8 cellular contexts compared by ENCODE assay signal in genomic region chr1:42767510-42767924, GRCh38. TPM values are rescaled to one million over a fixed set of nuclear protein-coding genes. Genes with fewer than 3 reads are reported as not detected.
DNase-seq lines count a peak whose midpoint lies in the region; ATAC-seq and TF ChIP-seq lines count a peak whose summit lies in the region.

No MANE protein-coding gene starts in this region.

- H3K23ac ChIP-seq in mesendoderm (ENCODE audit: low read length), result no peak overlapping the region

- no CpG with 5 or more reads among the region's 21 CpGs for WGBS in mesendoderm (ENCODE audit: extremely low coverage, insufficient coverage, low lambda C conversion rate)

- DNase-seq in GM06990 (ENCODE audit: extremely low read depth, insufficient read length) (no peak), cardiac fibroblast (ENCODE audit: low read depth in 2 of 2) (peak; percentile 18 to 19), mesendoderm (no peak)
- no peak for DNase-seq in activated effector memory CD4-positive, alpha-beta T cell treated with anti-CD3 and anti-CD28 coated beads, Interleukin-2, amount 50 U/mL, for 16 hours
- DNase-seq in stimulated activated CD4-positive, alpha-beta T cell treated with anti-CD3 and anti-CD28 coated beads, Interleukin-2, amount 100 ng/mL, for 48 hours, result no peak
- no peak for DNase-seq in stimulated activated CD4-positive, alpha-beta T cell treated with anti-CD3 and anti-CD28 coated beads, Interleukin-4, amount 100 ng/mL, for 24 hours

- peak overlapping the region; percentile 96 for H3K56ac ChIP-seq in mesendoderm (ENCODE audit: low read length)

- H3K4me2 ChIP-seq in KMS-11, result peak overlapping the region; percentile 97
- H3K4me2 ChIP-seq in mesendoderm (ENCODE audit: low read length), result peak overlapping the region; percentile 67

- peaks cover 21% of the 10 kb centered on the region for H3K4me1 ChIP-seq in KMS-11 (ENCODE audit: low read depth, poor library complexity, severe bottlenecking)
- H3K4me1 ChIP-seq in mesendoderm (ENCODE audit: control insufficient read depth, low read depth, low read length), result peaks cover 9% of the 10 kb centered on the region

- ATAC-seq in GM21528 (IDR thresholded peaks at IDR 0.05; ENCODE audit: low FRiP score, unreplicated experiment), result peak; percentile 36

- H3K4me3 ChIP-seq in GM06990 (replicated peaks; ENCODE audit: low read depth, low read length), result peak overlapping the region; percentile 82
- peak overlapping the region; percentile 84 for H3K4me3 ChIP-seq in KMS-11 (IDR thresholded peaks at IDR 0.05; ENCODE audit: insufficient read depth, low read depth, low read length)
- H3K4me3 ChIP-seq in cardiac fibroblast (replicated peaks in 1 of 2; ENCODE audit: low read depth in 2 of 2, low read length in 2 of 2), result peak overlapping the region; percentile 82 to 96
- peak overlapping the region; percentile 76 for H3K4me3 ChIP-seq in mesendoderm (ENCODE audit: low read length)

- H3K27ac ChIP-seq in KMS-11, result peak overlapping the region; percentile 51
- H3K27ac ChIP-seq in mesendoderm (ENCODE audit: low read depth, low read length), result peak overlapping the region; percentile 72

- H3K79me1 ChIP-seq in mesendoderm (ENCODE audit: low read length), result peaks cover 11% of the 10 kb centered on the region

- H4K20me1 ChIP-seq in KMS-11 (ENCODE audit: insufficient read depth), result no peaks in the 10 kb centered on the region

- H2AK5ac ChIP-seq in mesendoderm (ENCODE audit: low read length), result no peak overlapping the region

- no peak overlapping the region for H2BK120ac ChIP-seq in mesendoderm (ENCODE audit: low read depth, low read length)

- no peak overlapping the region for H4K8ac ChIP-seq in mesendoderm (ENCODE audit: low read depth, low read length)

- H4K5ac ChIP-seq in mesendoderm (ENCODE audit: low read length), result no peak overlapping the region

- TF ChIP-seq CTCF in GM06990 (IDR thresholded peaks at IDR 0.05; ENCODE audit: insufficient read depth, low read length, poor library complexity, severe bottlenecking) (no peak), KMS-11 (conservative IDR thresholded peaks at IDR 0.05; ENCODE audit: low read depth, low read length) (no peak), cardiac fibroblast (IDR thresholded peaks at IDR 0.05; ENCODE audit: low read depth, low read length) (no peak)

- no peak overlapping the region for H3K4ac ChIP-seq in mesendoderm (ENCODE audit: low read depth, low read length)

- H3K79me2 ChIP-seq in KMS-11 (ENCODE audit: insufficient read depth, low read depth) (peaks cover 49% of the 10 kb centered on the region; the same call in 1 of the 2 replicates), mesendoderm (ENCODE audit: control insufficient read depth, insufficient read depth, low read length) (peaks cover 14% of the 10 kb centered on the region)

- peak overlapping the region; percentile 76 for H3K18ac ChIP-seq in mesendoderm (ENCODE audit: low read length)

- H3K27me3 ChIP-seq in GM06990 (replicated peaks; ENCODE audit: control insufficient read depth, insufficient read depth, low read length), result no peaks in the 10 kb centered on the region
- H3K27me3 ChIP-seq in KMS-11 (ENCODE audit: insufficient read depth, low read depth), result no peaks in the 10 kb centered on the region
- no peaks in the 10 kb centered on the region for H3K27me3 ChIP-seq in mesendoderm (ENCODE audit: insufficient read depth, low read length, poor library complexity)

- peak overlapping the region; percentile 83; the same call in 1 of the 2 replicates for H2AFZ ChIP-seq in KMS-11 (ENCODE audit: low read depth)

- H2BK15ac ChIP-seq in mesendoderm (replicated peaks; ENCODE audit: low read depth), result no peak overlapping the region

- H3K36me3 ChIP-seq in GM06990 (ENCODE audit: control insufficient read depth, insufficient read depth, low read length), result no peaks in the 10 kb centered on the region
- H3K36me3 ChIP-seq in KMS-11 (ENCODE audit: insufficient read depth), result no peaks in the 10 kb centered on the region
- no peaks in the 10 kb centered on the region for H3K36me3 ChIP-seq in mesendoderm (ENCODE audit: control insufficient read depth, insufficient read depth, low read length)

- H2BK5ac ChIP-seq in mesendoderm (ENCODE audit: low read length), result no peak overlapping the region

- peak overlapping the region; percentile 85 for H3K9ac ChIP-seq in KMS-11
- H3K9ac ChIP-seq in mesendoderm (ENCODE audit: low read length), result peak overlapping the region; percentile 93

RNA-seq across cellular contexts. Expression of gene C1orf50, which starts 0.5 kb away (rescaled TPM):
- 2.6 TPM for polyA plus RNA-seq in mesendoderm (2013, experiment 1 of 2)
- polyA plus RNA-seq in mesendoderm (2013, experiment 2 of 2), result 2.4 TPM

RNA-seq across cellular contexts. Expression of gene P3H1, which starts 0.7 kb away (rescaled TPM):
- 27.0 TPM for polyA plus RNA-seq in mesendoderm (2013, experiment 1 of 2)
- polyA plus RNA-seq in mesendoderm (2013, experiment 2 of 2), result 27.9 TPM

RNA-seq across cellular contexts. Expression of gene TMEM269, which starts 17.3 kb away (rescaled TPM):
- 0.06 TPM for polyA plus RNA-seq in mesendoderm (2013, experiment 1 of 2)
- 0.07 TPM for polyA plus RNA-seq in mesendoderm (2013, experiment 2 of 2)

RNA-seq across cellular contexts. Expression of gene CLDN19, which starts 27.5 kb away (rescaled TPM):
- polyA plus RNA-seq in mesendoderm (2013, experiment 1 of 2), result 3.5 TPM
- polyA plus RNA-seq in mesendoderm (2013, experiment 2 of 2), result 3.7 TPM

RNA-seq across cellular contexts. Expression of gene ERMAP, which starts 49.4 kb away (rescaled TPM):
- polyA plus RNA-seq in mesendoderm (2013, experiment 1 of 2), result 2.8 TPM
- polyA plus RNA-seq in mesendoderm (2013, experiment 2 of 2), result 2.3 TPM

Comparison
In these comparisons a context has a peak if more than half of its experiments do, and no peak if none do; other contexts are left out.
1. DNase-seq: peak in cardiac fibroblast (2 of 2); none in GM06990 (single experiment), mesendoderm (single experiment), activated effector memory CD4-positive, alpha-beta T cell treated with anti-CD3 and anti-CD28 coated beads, Interleukin-2, amount 50 U/mL, for 16 hours (single experiment), stimulated activated CD4-positive, alpha-beta T cell treated with anti-CD3 and anti-CD28 coated beads, Interleukin-2, amount 100 ng/mL, for 48 hours (0 of 2) and stimulated activated CD4-positive, alpha-beta T cell treated with anti-CD3 and anti-CD28 coated beads, Interleukin-4, amount 100 ng/mL, for 24 hours (single experiment).
2. Peak in every context shown above with its lines, with median percentiles within 50 percentile points of each other: H3K4me3 ChIP-seq.